In genomic region chr17:7673239-7673638, GRCh38 we compare ENCODE assay signal across 1 cellular context.
TF ChIP-seq lines count a peak whose summit lies in the region.

No MANE protein-coding gene starts in this region.

TF ChIP-seq in HCT116, 20 proteins besides CTCF, POLR2A, EP300 and RAD21:
- TF ChIP-seq EZH2phosphoT487 (IDR thresholded peaks at IDR 0.05; ENCODE audit: borderline replicate concordance) = no peak
- TF ChIP-seq CBX3 (IDR thresholded peaks at IDR 0.05; ENCODE audit: low read depth) = peak; percentile 25; the same call in 1 of the 2 replicates
- no peak for TF ChIP-seq ATF3 (IDR thresholded peaks at IDR 0.05)
- no peak for TF ChIP-seq EZH2 (IDR thresholded peaks at IDR 0.05)
